Comparison of ENCODE assay signal across 29 cellular contexts in the genomic region with DNA sequence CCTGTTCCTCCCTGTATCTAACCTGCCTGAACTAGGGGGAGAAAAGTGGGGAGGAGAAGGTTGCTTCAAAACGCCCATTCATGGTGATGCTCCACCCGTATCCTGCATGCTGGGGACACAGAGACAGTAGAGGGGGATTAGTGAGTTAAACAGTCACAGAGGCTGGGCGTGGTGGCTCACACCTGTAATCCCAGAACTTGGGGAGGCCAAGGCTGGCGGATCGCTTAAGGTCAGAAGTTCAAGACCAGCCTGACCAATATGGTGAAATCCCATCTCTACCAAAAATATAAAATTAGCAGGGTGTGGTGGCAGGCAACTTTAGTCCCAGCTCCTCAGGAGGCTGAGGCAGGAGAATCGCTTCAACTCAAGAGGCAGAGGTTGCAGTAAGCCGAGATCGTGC.
"Had no signal": no experiment of that assay in that cellular context is flagged by ENCODE, and none has a peak within 500 bp of the region (broad histone marks: within the 10 kb centered on the region; RNA-seq: fewer than 3 reads in every experiment).

No MANE protein-coding gene starts in this region.

- H3K27ac Mint-ChIP-seq: activated CD4-positive, alpha-beta memory T cell treated with anti-CD3 and anti-CD28 coated beads, Interleukin-2, amount 10 ng/mL, durations not matched to agents 7 days and 5 days; activated naive CD4-positive, alpha-beta T cell treated with anti-CD3 and anti-CD28 coated beads, Interleukin-2, amount 10 ng/mL, durations not matched to agents 7 days and 5 days; activated T-cell treated with anti-CD3 and anti-CD28 coated beads, Interleukin-2, amount 50 U/mL, for 72 hours; effector memory CD8-positive, alpha-beta T cell; stimulated activated memory B cell treated with anti-CD40 and anti-IgM and Interleukin-4, amounts not matched to agents 10 μg/mL and 1 μg/mL and 100 μg/mL, for 72 hours had no signal

- H3K4me3 ChIP-seq: adrenal gland, breast epithelium, colonic mucosa, esophagus muscularis mucosa, hepatocyte, left lung, lung, uterus had no signal

- H3K36me3 ChIP-seq: adrenal gland, ascending aorta, breast epithelium, colonic mucosa, esophagus muscularis mucosa, left lung, uterus had no signal

- DNase-seq: activated CD4-positive, alpha-beta memory T cell treated with anti-CD3 and anti-CD28 coated beads, Interleukin-2, amount 10 ng/mL, durations not matched to agents 7 days and 5 days; activated CD4-positive, alpha-beta T cell treated with anti-CD3 and anti-CD28 coated beads for 4 hours; activated CD4-positive, CD25-positive, alpha-beta regulatory T cell; activated effector memory CD4-positive, alpha-beta T cell treated with anti-CD3 and anti-CD28 coated beads, Interleukin-2, amount 50 U/mL, for 16 hours; activated naive CD4-positive, alpha-beta T cell treated with anti-CD3 and anti-CD28 coated beads, Interleukin-2, amount 10 ng/mL, durations not matched to agents 7 days and 5 days; activated T-cell treated with anti-CD3 and anti-CD28 coated beads, Interleukin-2, amount 50 U/mL, for 72 hours; colonic mucosa; effector memory CD8-positive, alpha-beta T cell; glutamatergic neuron; kidney glomerular epithelial cell; left lung; natural killer cell; posterior cingulate gyrus; small intestine; stimulated activated CD4-positive, alpha-beta T cell treated with anti-CD3 and anti-CD28 coated beads, Interleukin-15, amount 100 ng/mL, for 24 hours; T-helper 17 cell; trophoblast cell; uterus had no signal

- H3K27me3 ChIP-seq: adrenal gland, ascending aorta, breast epithelium, colonic mucosa, dorsolateral prefrontal cortex, esophagus muscularis mucosa, hepatocyte, left lung, uterus had no signal

- H3K36me3 Mint-ChIP-seq: natural killer cell; stimulated activated memory B cell treated with anti-CD40 and anti-IgM and Interleukin-4, amounts not matched to agents 10 μg/mL and 1 μg/mL and 100 μg/mL, for 72 hours had no signal

- H3K4me1 ChIP-seq: breast epithelium, colonic mucosa, uterus had no signal

- H2AFZ ChIP-seq: hepatocyte had no signal

- ATAC-seq: activated T-cell treated with anti-CD3 and anti-CD28 coated beads, Interleukin-2, amount 50 U/mL, for 72 hours; effector memory CD8-positive, alpha-beta T cell; natural killer cell; sciatic nerve; stimulated activated memory B cell treated with anti-CD40 and anti-IgM and Interleukin-4, amounts not matched to agents 10 μg/mL and 1 μg/mL and 100 μg/mL, for 72 hours; T-helper 17 cell had no signal

- H3K9me3 Mint-ChIP-seq: activated CD4-positive, alpha-beta memory T cell treated with anti-CD3 and anti-CD28 coated beads, Interleukin-2, amount 10 ng/mL, durations not matched to agents 7 days and 5 days; activated naive CD4-positive, alpha-beta T cell treated with anti-CD3 and anti-CD28 coated beads, Interleukin-2, amount 10 ng/mL, durations not matched to agents 7 days and 5 days; activated T-cell treated with anti-CD3 and anti-CD28 coated beads, Interleukin-2, amount 50 U/mL, for 72 hours; central memory CD8-positive, alpha-beta T cell; effector memory CD8-positive, alpha-beta T cell; natural killer cell; stimulated activated memory B cell treated with anti-CD40 and anti-IgM and Interleukin-4, amounts not matched to agents 10 μg/mL and 1 μg/mL and 100 μg/mL, for 72 hours had no signal

- FAIRE-seq: frontal cortex, small intestine had no signal

- H3K27me3 Mint-ChIP-seq: central memory CD8-positive, alpha-beta T cell; stimulated activated memory B cell treated with anti-CD40 and anti-IgM and Interleukin-4, amounts not matched to agents 10 μg/mL and 1 μg/mL and 100 μg/mL, for 72 hours; T-helper 17 cell had no signal

- H3K9me3 ChIP-seq: adrenal gland, ascending aorta, breast epithelium, colonic mucosa, esophagus muscularis mucosa, left lung, uterus had no signal

- H3K27ac ChIP-seq: adrenal gland, ascending aorta, breast epithelium, colonic mucosa, esophagus muscularis mucosa, left lung, uterus had no signal

- H3K4me3 Mint-ChIP-seq: stimulated activated memory B cell treated with anti-CD40 and anti-IgM and Interleukin-4, amounts not matched to agents 10 μg/mL and 1 μg/mL and 100 μg/mL, for 72 hours had no signal
